In the genomic region with DNA sequence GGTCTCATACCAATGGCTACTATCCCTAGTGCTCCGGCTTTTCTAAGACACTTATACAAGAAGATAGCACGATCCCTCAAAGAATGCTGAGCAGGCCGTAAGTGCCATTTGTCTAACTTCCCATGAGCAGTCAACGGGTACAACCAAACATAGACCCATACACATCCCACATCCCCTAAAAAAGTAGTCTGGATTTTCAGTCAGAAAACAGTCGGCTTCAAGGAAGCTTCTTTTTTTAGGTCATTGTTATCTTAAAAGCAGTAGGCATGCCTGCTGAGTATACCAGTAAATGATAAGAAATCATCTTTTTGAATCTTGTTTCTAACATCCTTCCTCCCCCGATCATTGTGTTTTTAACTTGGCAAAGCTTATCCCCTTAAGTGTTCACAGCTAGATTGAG, we compare ENCODE assay signal across 1 cellular context.
TF ChIP-seq lines count a peak whose summit lies in the region.

No MANE protein-coding gene starts in this region.

TF ChIP-seq in K562, 482 proteins besides CTCF, POLR2A, EP300 and RAD21 (continues in another document):
- TF ChIP-seq MECOM (CRISPR knock-in tag; IDR thresholded peaks at IDR 0.05) (no peak), CBX5 (IDR thresholded peaks at IDR 0.05; ENCODE audit: borderline replicate concordance, low read depth) (peak; percentile 79; the same call in 1 of the 2 replicates), ZC3H8 (IDR thresholded peaks at IDR 0.05) (no peak), CCAR2 (IDR thresholded peaks at IDR 0.05; ENCODE audit: low read depth, low read length) (no peak), SREBF1 (IDR thresholded peaks at IDR 0.05; ENCODE audit: borderline replicate concordance, low read depth, low read length) (no peak), ZNF644 (tag; IDR thresholded peaks at IDR 0.05; ENCODE audit: low read depth) (no peak), THRAP3 (IDR thresholded peaks at IDR 0.05; ENCODE audit: borderline replicate concordance) (no peak), STAT5A (IDR thresholded peaks at IDR 0.05; ENCODE audit: borderline replicate concordance, low read length) (no peak), MCM7 (IDR thresholded peaks at IDR 0.05) (no peak), SP1 (CRISPR knock-in tag; IDR thresholded peaks at IDR 0.05) (no peak), RCOR1 (IDR thresholded peaks at IDR 0.05; ENCODE audit: borderline replicate concordance in 1 of 2, low read depth in 2 of 2, low read length in 2 of 2) (peak in 1 of 2 experiments; percentile 17; a peak in 1 of 4 replicates), SP2 (IDR thresholded peaks at IDR 0.05; ENCODE audit: extremely low read depth, low read depth, low read length, poor library complexity, severe bottlenecking) (no peak), MTA1 (IDR thresholded peaks at IDR 0.05; ENCODE audit: borderline replicate concordance) (no peak), ZNF12 (CRISPR knock-in tag; IDR thresholded peaks at IDR 0.05) (no peak), NR3C1 (CRISPR knock-in tag; IDR thresholded peaks at IDR 0.05) (no peak), ZNF695 (CRISPR knock-in tag; IDR thresholded peaks at IDR 0.05) (no peak), HMGN3 (IDR thresholded peaks at IDR 0.05; ENCODE audit: borderline replicate concordance, extremely low read depth, insufficient read length, low read depth, low read length) (no peak), SIRT6 (IDR thresholded peaks at IDR 0.05; ENCODE audit: low read depth, low read length) (no peak), SMARCA5 (IDR thresholded peaks at IDR 0.05) (no peak), ZNF354B (CRISPR knock-in tag; IDR thresholded peaks at IDR 0.05) (no peak), TGIF2 (CRISPR knock-in tag; IDR thresholded peaks at IDR 0.05) (no peak), SMARCA4 (IDR thresholded peaks at IDR 0.05) (peak; percentile 62; the same call in 1 of the 2 replicates), SPI1 (IDR thresholded peaks at IDR 0.05; ENCODE audit: borderline replicate concordance, low read depth, low read length) (no peak), TCF3 (CRISPR knock-in tag; IDR thresholded peaks at IDR 0.05) (peak; percentile 44), MBD2 (IDR thresholded peaks at IDR 0.05; ENCODE audit: borderline replicate concordance, low read depth) (no peak), NONO (IDR thresholded peaks at IDR 0.05; ENCODE audit: low read depth in 2 of 2, low read length in 1 of 2) (no peak), ZNF766 (CRISPR knock-in tag; conservative IDR thresholded peaks at IDR 0.05) (no peak), SRSF3 (IDR thresholded peaks at IDR 0.05; ENCODE audit: insufficient read depth, low read length) (no peak), ZNF589 (CRISPR knock-in tag; IDR thresholded peaks at IDR 0.05; ENCODE audit: low read depth) (no peak), NR4A1 (CRISPR knock-in tag; IDR thresholded peaks at IDR 0.05) (no peak), NR4A1 (tag; IDR thresholded peaks at IDR 0.05) (no peak), HNRNPL (IDR thresholded peaks at IDR 0.05; ENCODE audit: low read depth, low read length) (no peak), ZFX (CRISPR knock-in tag; IDR thresholded peaks at IDR 0.05) (no peak), TAL1 (IDR thresholded peaks at IDR 0.05) (peak; percentile 62), HDAC1 (IDR thresholded peaks at IDR 0.05) (peak; percentile 14 to 100; a peak in 2 of 4 replicates), ZNF175 (CRISPR knock-in tag; IDR thresholded peaks at IDR 0.05; ENCODE audit: low read depth) (no peak)
- TF ChIP-seq, protein P1, sequence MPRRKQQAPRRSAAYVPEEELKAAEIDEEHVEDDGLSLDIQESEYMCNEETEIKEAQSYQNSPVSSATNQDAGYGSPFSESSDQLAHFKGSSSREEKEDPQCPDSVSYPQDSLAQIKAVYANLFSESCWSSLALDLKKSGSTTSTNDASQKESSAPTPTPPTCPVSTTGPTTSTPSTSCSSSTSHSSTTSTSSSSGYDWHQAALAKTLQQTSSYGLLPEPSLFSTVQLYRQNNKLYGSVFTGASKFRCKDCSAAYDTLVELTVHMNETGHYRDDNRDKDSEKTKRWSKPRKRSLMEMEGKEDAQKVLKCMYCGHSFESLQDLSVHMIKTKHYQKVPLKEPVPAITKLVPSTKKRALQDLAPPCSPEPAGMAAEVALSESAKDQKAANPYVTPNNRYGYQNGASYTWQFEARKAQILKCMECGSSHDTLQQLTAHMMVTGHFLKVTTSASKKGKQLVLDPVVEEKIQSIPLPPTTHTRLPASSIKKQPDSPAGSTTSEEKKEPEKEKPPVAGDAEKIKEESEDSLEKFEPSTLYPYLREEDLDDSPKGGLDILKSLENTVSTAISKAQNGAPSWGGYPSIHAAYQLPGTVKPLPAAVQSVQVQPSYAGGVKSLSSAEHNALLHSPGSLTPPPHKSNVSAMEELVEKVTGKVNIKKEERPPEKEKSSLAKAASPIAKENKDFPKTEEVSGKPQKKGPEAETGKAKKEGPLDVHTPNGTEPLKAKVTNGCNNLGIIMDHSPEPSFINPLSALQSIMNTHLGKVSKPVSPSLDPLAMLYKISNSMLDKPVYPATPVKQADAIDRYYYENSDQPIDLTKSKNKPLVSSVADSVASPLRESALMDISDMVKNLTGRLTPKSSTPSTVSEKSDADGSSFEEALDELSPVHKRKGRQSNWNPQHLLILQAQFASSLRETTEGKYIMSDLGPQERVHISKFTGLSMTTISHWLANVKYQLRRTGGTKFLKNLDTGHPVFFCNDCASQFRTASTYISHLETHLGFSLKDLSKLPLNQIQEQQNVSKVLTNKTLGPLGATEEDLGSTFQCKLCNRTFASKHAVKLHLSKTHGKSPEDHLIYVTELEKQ (CRISPR knock-in tag; IDR thresholded peaks at IDR 0.05), result no peak
- TF ChIP-seq, protein P2, sequence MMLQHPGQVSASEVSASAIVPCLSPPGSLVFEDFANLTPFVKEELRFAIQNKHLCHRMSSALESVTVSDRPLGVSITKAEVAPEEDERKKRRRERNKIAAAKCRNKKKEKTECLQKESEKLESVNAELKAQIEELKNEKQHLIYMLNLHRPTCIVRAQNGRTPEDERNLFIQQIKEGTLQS (IDR thresholded peaks at IDR 0.05), result no peak
- TF ChIP-seq, protein P2 (CRISPR knock-in tag; conservative IDR thresholded peaks at IDR 0.05), result no peak
- TF ChIP-seq, protein P3, sequence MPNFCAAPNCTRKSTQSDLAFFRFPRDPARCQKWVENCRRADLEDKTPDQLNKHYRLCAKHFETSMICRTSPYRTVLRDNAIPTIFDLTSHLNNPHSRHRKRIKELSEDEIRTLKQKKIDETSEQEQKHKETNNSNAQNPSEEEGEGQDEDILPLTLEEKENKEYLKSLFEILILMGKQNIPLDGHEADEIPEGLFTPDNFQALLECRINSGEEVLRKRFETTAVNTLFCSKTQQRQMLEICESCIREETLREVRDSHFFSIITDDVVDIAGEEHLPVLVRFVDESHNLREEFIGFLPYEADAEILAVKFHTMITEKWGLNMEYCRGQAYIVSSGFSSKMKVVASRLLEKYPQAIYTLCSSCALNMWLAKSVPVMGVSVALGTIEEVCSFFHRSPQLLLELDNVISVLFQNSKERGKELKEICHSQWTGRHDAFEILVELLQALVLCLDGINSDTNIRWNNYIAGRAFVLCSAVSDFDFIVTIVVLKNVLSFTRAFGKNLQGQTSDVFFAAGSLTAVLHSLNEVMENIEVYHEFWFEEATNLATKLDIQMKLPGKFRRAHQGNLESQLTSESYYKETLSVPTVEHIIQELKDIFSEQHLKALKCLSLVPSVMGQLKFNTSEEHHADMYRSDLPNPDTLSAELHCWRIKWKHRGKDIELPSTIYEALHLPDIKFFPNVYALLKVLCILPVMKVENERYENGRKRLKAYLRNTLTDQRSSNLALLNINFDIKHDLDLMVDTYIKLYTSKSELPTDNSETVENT (CRISPR knock-in tag; IDR thresholded peaks at IDR 0.05), result no peak
- TF ChIP-seq, protein P4, sequence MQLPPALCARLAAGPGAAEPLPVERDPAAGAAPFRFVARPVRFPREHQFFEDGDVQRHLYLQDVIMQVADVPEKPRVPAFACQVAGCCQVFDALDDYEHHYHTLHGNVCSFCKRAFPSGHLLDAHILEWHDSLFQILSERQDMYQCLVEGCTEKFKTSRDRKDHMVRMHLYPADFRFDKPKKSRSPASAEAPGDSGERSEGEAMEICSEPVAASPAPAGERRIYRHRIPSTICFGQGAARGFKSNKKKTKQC (CRISPR knock-in tag; IDR thresholded peaks at IDR 0.05), result no peak
- TF ChIP-seq, protein P5, sequence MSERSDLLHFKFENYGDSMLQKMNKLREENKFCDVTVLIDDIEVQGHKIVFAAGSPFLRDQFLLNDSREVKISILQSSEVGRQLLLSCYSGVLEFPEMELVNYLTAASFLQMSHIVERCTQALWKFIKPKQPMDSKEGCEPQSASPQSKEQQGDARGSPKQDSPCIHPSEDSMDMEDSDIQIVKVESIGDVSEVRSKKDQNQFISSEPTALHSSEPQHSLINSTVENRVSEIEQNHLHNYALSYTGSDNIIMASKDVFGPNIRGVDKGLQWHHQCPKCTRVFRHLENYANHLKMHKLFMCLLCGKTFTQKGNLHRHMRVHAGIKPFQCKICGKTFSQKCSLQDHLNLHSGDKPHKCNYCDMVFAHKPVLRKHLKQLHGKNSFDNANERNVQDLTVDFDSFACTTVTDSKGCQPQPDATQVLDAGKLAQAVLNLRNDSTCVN (CRISPR knock-in tag; IDR thresholded peaks at IDR 0.05), result no peak
- TF ChIP-seq, protein P6, sequence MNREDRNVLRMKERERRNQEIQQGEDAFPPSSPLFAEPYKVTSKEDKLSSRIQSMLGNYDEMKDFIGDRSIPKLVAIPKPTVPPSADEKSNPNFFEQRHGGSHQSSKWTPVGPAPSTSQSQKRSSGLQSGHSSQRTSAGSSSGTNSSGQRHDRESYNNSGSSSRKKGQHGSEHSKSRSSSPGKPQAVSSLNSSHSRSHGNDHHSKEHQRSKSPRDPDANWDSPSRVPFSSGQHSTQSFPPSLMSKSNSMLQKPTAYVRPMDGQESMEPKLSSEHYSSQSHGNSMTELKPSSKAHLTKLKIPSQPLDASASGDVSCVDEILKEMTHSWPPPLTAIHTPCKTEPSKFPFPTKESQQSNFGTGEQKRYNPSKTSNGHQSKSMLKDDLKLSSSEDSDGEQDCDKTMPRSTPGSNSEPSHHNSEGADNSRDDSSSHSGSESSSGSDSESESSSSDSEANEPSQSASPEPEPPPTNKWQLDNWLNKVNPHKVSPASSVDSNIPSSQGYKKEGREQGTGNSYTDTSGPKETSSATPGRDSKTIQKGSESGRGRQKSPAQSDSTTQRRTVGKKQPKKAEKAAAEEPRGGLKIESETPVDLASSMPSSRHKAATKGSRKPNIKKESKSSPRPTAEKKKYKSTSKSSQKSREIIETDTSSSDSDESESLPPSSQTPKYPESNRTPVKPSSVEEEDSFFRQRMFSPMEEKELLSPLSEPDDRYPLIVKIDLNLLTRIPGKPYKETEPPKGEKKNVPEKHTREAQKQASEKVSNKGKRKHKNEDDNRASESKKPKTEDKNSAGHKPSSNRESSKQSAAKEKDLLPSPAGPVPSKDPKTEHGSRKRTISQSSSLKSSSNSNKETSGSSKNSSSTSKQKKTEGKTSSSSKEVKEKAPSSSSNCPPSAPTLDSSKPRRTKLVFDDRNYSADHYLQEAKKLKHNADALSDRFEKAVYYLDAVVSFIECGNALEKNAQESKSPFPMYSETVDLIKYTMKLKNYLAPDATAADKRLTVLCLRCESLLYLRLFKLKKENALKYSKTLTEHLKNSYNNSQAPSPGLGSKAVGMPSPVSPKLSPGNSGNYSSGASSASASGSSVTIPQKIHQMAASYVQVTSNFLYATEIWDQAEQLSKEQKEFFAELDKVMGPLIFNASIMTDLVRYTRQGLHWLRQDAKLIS (CRISPR knock-in tag; IDR thresholded peaks at IDR 0.05), result no peak
- TF ChIP-seq, protein P7, sequence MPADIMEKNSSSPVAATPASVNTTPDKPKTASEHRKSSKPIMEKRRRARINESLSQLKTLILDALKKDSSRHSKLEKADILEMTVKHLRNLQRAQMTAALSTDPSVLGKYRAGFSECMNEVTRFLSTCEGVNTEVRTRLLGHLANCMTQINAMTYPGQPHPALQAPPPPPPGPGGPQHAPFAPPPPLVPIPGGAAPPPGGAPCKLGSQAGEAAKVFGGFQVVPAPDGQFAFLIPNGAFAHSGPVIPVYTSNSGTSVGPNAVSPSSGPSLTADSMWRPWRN (IDR thresholded peaks at IDR 0.05; ENCODE audit: low read depth), result no peak
- TF ChIP-seq, protein P8, sequence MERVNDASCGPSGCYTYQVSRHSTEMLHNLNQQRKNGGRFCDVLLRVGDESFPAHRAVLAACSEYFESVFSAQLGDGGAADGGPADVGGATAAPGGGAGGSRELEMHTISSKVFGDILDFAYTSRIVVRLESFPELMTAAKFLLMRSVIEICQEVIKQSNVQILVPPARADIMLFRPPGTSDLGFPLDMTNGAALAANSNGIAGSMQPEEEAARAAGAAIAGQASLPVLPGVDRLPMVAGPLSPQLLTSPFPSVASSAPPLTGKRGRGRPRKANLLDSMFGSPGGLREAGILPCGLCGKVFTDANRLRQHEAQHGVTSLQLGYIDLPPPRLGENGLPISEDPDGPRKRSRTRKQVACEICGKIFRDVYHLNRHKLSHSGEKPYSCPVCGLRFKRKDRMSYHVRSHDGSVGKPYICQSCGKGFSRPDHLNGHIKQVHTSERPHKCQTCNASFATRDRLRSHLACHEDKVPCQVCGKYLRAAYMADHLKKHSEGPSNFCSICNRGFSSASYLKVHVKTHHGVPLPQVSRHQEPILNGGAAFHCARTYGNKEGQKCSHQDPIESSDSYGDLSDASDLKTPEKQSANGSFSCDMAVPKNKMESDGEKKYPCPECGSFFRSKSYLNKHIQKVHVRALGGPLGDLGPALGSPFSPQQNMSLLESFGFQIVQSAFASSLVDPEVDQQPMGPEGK (CRISPR knock-in tag; IDR thresholded peaks at IDR 0.05; ENCODE audit: borderline replicate concordance), result no peak
- TF ChIP-seq, protein P9, sequence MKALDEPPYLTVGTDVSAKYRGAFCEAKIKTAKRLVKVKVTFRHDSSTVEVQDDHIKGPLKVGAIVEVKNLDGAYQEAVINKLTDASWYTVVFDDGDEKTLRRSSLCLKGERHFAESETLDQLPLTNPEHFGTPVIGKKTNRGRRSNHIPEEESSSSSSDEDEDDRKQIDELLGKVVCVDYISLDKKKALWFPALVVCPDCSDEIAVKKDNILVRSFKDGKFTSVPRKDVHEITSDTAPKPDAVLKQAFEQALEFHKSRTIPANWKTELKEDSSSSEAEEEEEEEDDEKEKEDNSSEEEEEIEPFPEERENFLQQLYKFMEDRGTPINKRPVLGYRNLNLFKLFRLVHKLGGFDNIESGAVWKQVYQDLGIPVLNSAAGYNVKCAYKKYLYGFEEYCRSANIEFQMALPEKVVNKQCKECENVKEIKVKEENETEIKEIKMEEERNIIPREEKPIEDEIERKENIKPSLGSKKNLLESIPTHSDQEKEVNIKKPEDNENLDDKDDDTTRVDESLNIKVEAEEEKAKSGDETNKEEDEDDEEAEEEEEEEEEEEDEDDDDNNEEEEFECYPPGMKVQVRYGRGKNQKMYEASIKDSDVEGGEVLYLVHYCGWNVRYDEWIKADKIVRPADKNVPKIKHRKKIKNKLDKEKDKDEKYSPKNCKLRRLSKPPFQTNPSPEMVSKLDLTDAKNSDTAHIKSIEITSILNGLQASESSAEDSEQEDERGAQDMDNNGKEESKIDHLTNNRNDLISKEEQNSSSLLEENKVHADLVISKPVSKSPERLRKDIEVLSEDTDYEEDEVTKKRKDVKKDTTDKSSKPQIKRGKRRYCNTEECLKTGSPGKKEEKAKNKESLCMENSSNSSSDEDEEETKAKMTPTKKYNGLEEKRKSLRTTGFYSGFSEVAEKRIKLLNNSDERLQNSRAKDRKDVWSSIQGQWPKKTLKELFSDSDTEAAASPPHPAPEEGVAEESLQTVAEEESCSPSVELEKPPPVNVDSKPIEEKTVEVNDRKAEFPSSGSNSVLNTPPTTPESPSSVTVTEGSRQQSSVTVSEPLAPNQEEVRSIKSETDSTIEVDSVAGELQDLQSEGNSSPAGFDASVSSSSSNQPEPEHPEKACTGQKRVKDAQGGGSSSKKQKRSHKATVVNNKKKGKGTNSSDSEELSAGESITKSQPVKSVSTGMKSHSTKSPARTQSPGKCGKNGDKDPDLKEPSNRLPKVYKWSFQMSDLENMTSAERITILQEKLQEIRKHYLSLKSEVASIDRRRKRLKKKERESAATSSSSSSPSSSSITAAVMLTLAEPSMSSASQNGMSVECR (CRISPR knock-in tag; IDR thresholded peaks at IDR 0.05), result no peak
